21 cellular contexts compared by ENCODE assay signal in the genomic region with DNA sequence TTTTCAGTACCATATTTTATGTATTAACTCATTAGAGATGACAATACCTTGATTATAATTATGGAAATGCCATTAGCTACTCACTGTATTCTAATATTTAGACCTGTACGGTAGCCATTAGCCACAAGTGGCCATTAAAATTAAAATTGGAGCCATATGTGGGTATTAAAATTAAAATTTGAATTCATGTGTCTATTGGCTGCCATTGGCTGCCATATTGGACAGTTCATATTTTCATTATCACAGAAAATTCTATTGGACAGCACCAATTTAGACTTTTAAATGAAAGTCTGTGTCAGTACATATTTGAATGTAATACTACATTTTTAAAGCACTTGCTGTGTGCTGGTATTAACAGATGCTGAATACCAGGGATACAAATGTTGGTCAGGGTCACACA. TPM values are rescaled to one million over a fixed set of nuclear protein-coding genes. Genes with fewer than 3 reads are reported as not detected.
DNase-seq lines count a peak whose midpoint lies in the region; ATAC-seq, FAIRE-seq and TF ChIP-seq lines count a peak whose summit lies in the region.
"Had no signal": no experiment of that assay in that cellular context is flagged by ENCODE, and none has a peak within 500 bp of the region (broad histone marks: within the 10 kb centered on the region; RNA-seq: fewer than 3 reads in every experiment).

No MANE protein-coding gene starts in this region.

- H3K4me1 ChIP-seq in OCI-LY7 (ENCODE audit: insufficient read depth, low read length, poor library complexity, severe bottlenecking) (peaks cover 12% of the 10 kb centered on the region), GM12878 (ENCODE audit: control insufficient read depth, insufficient read depth, low read length) (no peaks in the 10 kb centered on the region), skeletal muscle satellite cell (ENCODE audit: control insufficient read depth, insufficient read depth, low read length) (peaks cover 11% of the 10 kb centered on the region)

- TF ChIP-seq RAD21 in GM12878 (IDR thresholded peaks at IDR 0.05; ENCODE audit: insufficient read depth, low read depth, low read length), result no peak

- no peak for FAIRE-seq in GM12878 (lab: Jason Lieb, UNC)
- FAIRE-seq: bronchial epithelial cell, TTC549 had no signal

- peak overlapping the region; percentile 86 for H3K4me3 ChIP-seq in OCI-LY7 (ENCODE audit: low read depth, low read length, poor library complexity, severe bottlenecking)
- H3K4me3 ChIP-seq in GM12878, result peak overlapping the region; percentile 90
- no peak overlapping the region for H3K4me3 ChIP-seq in skeletal muscle satellite cell (ENCODE audit: low read length)
- H3K4me3 ChIP-seq: ovary, testis had no signal

- no peak overlapping the region for H3K27ac ChIP-seq in OCI-LY7 (ENCODE audit: low read depth, low read length, poor library complexity, severe bottlenecking)
- no peak overlapping the region for H3K27ac ChIP-seq in GM12878 (ENCODE audit: control insufficient read depth, insufficient read depth)
- H3K27ac ChIP-seq: left ventricle myocardium inferior, ovary, testis had no signal

- H3K79me2 ChIP-seq in OCI-LY7 (ENCODE audit: insufficient read depth, low read depth, low read length), result peaks cover 73% of the 10 kb centered on the region
- H3K79me2 ChIP-seq in GM12878 (ENCODE audit: control insufficient read depth, insufficient read depth, low read length), result peaks cover 83% of the 10 kb centered on the region

- RAD21 ChIA-PET in GM12878 (lab: Charles Lee; ENCODE audit: unreplicated experiment), result interaction anchor here (1.0 to 6.3 kb wide), 3 partner anchors 18 to 81 kb away, joined by 3 to 89 read pairs (median 4); no protein-coding TSS in a partner anchor

- CTCF ChIA-PET in activated naive CD4-positive, alpha-beta T cell treated with anti-CD3 and anti-CD28 coated beads for 36 hours (lab: Charles Lee), result no interaction called here
- CTCF ChIA-PET in OCI-LY7 (lab: Charles Lee; ENCODE audit: unreplicated experiment) (no interaction called here), GM12878 (lab: Yijun Ruan, JAX) (interaction anchor here (0.7 to 2.4 kb wide), 4 partner anchors 10 to 182 kb away, joined by 3 to 20 read pairs (median 11); no protein-coding TSS in a partner anchor)

- SMC1A ChIA-PET in GM12878 (lab: Charles Lee; ENCODE audit: uncharacterized antibody, unreplicated experiment), result interaction anchor here (1.4 to 8.5 kb wide), 3 partner anchors 19 to 81 kb away, joined by 3 to 122 read pairs (median 13); no protein-coding TSS in a partner anchor

- H4K20me1 ChIP-seq in OCI-LY7 (ENCODE audit: insufficient read depth, low read length) (peaks cover 9% of the 10 kb centered on the region; the same call in 1 of the 2 replicates), GM12878 (ENCODE audit: control insufficient read depth, insufficient read depth) (no peaks in the 10 kb centered on the region)

- 0 out of 2 replicates have a peak, but pooled peaks cover 4% of the 10 kb centered on the region for H3K36me3 ChIP-seq in OCI-LY7 (ENCODE audit: insufficient read depth, low read length)
- peaks cover 0 to 6% of the 10 kb centered on the region in 2 experiments; a peak in 1 of 4 replicates for H3K36me3 ChIP-seq in GM12878 (ENCODE audit: control insufficient read depth in 2 of 2, insufficient read depth in 2 of 2, low read length in 1 of 2)
- no peaks in the 10 kb centered on the region for H3K36me3 ChIP-seq in skeletal muscle satellite cell (ENCODE audit: insufficient read depth, low read length)
- H3K36me3 ChIP-seq: gastroesophageal sphincter, left ventricle myocardium inferior, ovary had no signal

- no peak for TF ChIP-seq EP300 in GM12878 (IDR thresholded peaks at IDR 0.05; ENCODE audit: borderline replicate concordance in 1 of 2, control insufficient read depth in 1 of 2, low read depth in 2 of 2, low read length in 2 of 2)

- no peak for DNase-seq in activated naive CD4-positive, alpha-beta T cell treated with anti-CD3 and anti-CD28 coated beads for 36 hours
- no peak for DNase-seq in activated naive CD4-positive, alpha-beta T cell treated with anti-CD3 and anti-CD28 coated beads, Interleukin-2, amount 50 U/mL, for 16 hours
- no peak for DNase-seq in OCI-LY7 (ENCODE audit: low spot score)
- DNase-seq in GM12878 (ENCODE audit: low read depth, low spot score), result no peak
- no peak for DNase-seq in NCI-H128 (lab: John Stamatoyannopoulos, UW; ENCODE audit: unreplicated experiment)
- DNase-seq: dorsolateral prefrontal cortex; erythroblast; left ventricle myocardium inferior; NCI-H2081 treated with DMSO at 0.1 percent for 48 hours; NCI-H524; ovary; stimulated activated CD4-positive, alpha-beta T cell treated with anti-CD3 and anti-CD28 coated beads, Interleukin-2, amount 100 ng/mL, for 48 hours; testis had no signal

- H3K27me3 Mint-ChIP-seq in activated naive CD4-positive, alpha-beta T cell treated with anti-CD3 and anti-CD28 coated beads for 36 hours (ENCODE audit: low read depth), result no peaks in the 10 kb centered on the region
- H3K27me3 Mint-ChIP-seq: IgD-negative memory B cell had no signal

- H3K9me2 ChIP-seq in OCI-LY7 (ENCODE audit: insufficient read depth, low read length), result no peaks in the 10 kb centered on the region

- POLR2A ChIA-PET in OCI-LY7 (lab: Charles Lee) (interaction anchor here (0.6 to 2.2 kb wide), 5 partner anchors 14 to 301 kb away, joined by 3 to 10 read pairs (median 4); no protein-coding TSS in a partner anchor), GM12878 (lab: Charles Lee) (interaction anchor here (6.1 kb wide), 1 partner anchor 80 kb away, joined by 52 read pairs; no protein-coding TSS in a partner anchor)

- intact Hi-C loops in activated naive CD4-positive, alpha-beta T cell treated with anti-CD3 and anti-CD28 coated beads for 36 hours (cut with micrococcal nuclease), result loop anchor here (5.0 to 10.0 kb wide), 4 partner anchors 471 to 1532 kb away; a partner anchor contains a TSS
- intact Hi-C loops in OCI-LY7 (cut with micrococcal nuclease; ENCODE audit: unreplicated experiment), result loop anchor here (10.0 kb wide), 2 partner anchors 402 to 1882 kb away; a partner anchor contains a TSS
- intact Hi-C loops in GM12878 (cut with micrococcal nuclease; ENCODE audit: unreplicated experiment), result no loop called here

- in situ Hi-C loops in GM12878 (cut with MboI), result no loop called here

- BruUV-seq in OCI-LY7 (replicated peaks; lab: Mats Ljungman, UMichigan) (no TSS peak), GM12878 (replicated peaks; lab: Mats Ljungman, UMichigan) (no TSS peak)

- H3K36me3 Mint-ChIP-seq in activated naive CD4-positive, alpha-beta T cell treated with anti-CD3 and anti-CD28 coated beads for 36 hours (ENCODE audit: low read depth), result peaks cover 9% of the 10 kb centered on the region

- H3K9ac ChIP-seq in GM12878 (ENCODE audit: control insufficient read depth, insufficient read depth, low read length) (no peak overlapping the region), skeletal muscle satellite cell (ENCODE audit: low read depth, low read length) (no peak overlapping the region)

- ATAC-seq in GM12878 (no peak), GM19452 (IDR thresholded peaks at IDR 0.05; ENCODE audit: unreplicated experiment) (no peak), HG02981 (IDR thresholded peaks at IDR 0.05; ENCODE audit: unreplicated experiment) (no peak)
- ATAC-seq: gastroesophageal sphincter had no signal

- no peaks in the 10 kb centered on the region for H3K9me3 Mint-ChIP-seq in activated naive CD4-positive, alpha-beta T cell treated with anti-CD3 and anti-CD28 coated beads for 36 hours
- H3K9me3 Mint-ChIP-seq: IgD-negative memory B cell had no signal

- peaks cover 35% of the 10 kb centered on the region for H3K4me1 Mint-ChIP-seq in activated naive CD4-positive, alpha-beta T cell treated with anti-CD3 and anti-CD28 coated beads for 36 hours (ENCODE audit: low read depth)

- H3K9me3 ChIP-seq in OCI-LY7 (ENCODE audit: low read length) (peaks cover 4% of the 10 kb centered on the region; the same call in 1 of the 2 replicates), GM12878 (replicated peaks; ENCODE audit: control insufficient read depth, insufficient read depth, low read length) (no peaks in the 10 kb centered on the region), skeletal muscle satellite cell (replicated peaks; ENCODE audit: low read length) (no peaks in the 10 kb centered on the region)
- H3K9me3 ChIP-seq: gastroesophageal sphincter, left ventricle myocardium inferior, ovary, testis had no signal

- TF ChIP-seq POLR2A in GM12878 (IDR thresholded peaks at IDR 0.05; ENCODE audit: low read depth, low read length), result no peak

- H3K27ac Mint-ChIP-seq in activated naive CD4-positive, alpha-beta T cell treated with anti-CD3 and anti-CD28 coated beads for 36 hours, result peak overlapping the region; percentile 30

- WGBS in GM12878 (ENCODE audit: insufficient coverage, insufficient replicate concordance, low lambda C conversion rate, missing lambda C conversion rate), result 97% methylated on average over 1 of the region's 1 CpG

- H2AFZ ChIP-seq in OCI-LY7 (ENCODE audit: low read length) (no peak overlapping the region), GM12878 (ENCODE audit: control insufficient read depth, low read depth, low read length) (no peak overlapping the region)

- no peak overlapping the region for H3K4me3 Mint-ChIP-seq in activated naive CD4-positive, alpha-beta T cell treated with anti-CD3 and anti-CD28 coated beads for 36 hours

- H3K27me3 ChIP-seq in GM12878 (replicated peaks in 1 of 2; ENCODE audit: control insufficient read depth in 2 of 2, insufficient read depth in 2 of 2, low read length in 1 of 2), result no peaks in the 10 kb centered on the region
- no peaks in the 10 kb centered on the region for H3K27me3 ChIP-seq in skeletal muscle satellite cell (ENCODE audit: control insufficient read depth, insufficient read depth, low read length)
- H3K27me3 ChIP-seq: dorsolateral prefrontal cortex, gastroesophageal sphincter, ovary, SJSA1, testis had no signal

- H3K4me2 ChIP-seq in OCI-LY7 (ENCODE audit: low read length) (peak overlapping the region; percentile 87), GM12878 (ENCODE audit: control insufficient read depth, insufficient read depth) (peak overlapping the region; percentile 90), skeletal muscle satellite cell (ENCODE audit: low read length) (peak overlapping the region; percentile 84)

- TF ChIP-seq CTCF in OCI-LY7 (conservative IDR thresholded peaks at IDR 0.05; ENCODE audit: low read length), result no peak
- no peak for TF ChIP-seq CTCF in GM12878 (IDR thresholded peaks at IDR 0.05 in 2 of 3, conservative IDR thresholded peaks at IDR 0.05 in 1 of 3; ENCODE audit: control insufficient read depth in 2 of 3, extremely low read depth in 1 of 3, insufficient read depth in 1 of 3, low read depth in 3 of 3, low read length in 3 of 3)

RNA-seq across cellular contexts. Expression of a gene that starts 3.0 kb away (rescaled TPM):
- total RNA-seq in activated naive CD4-positive, alpha-beta T cell treated with anti-CD3 and anti-CD28 coated beads for 36 hours, result 10 to 100 TPM; 86.6 to 92.3 TPM
- 55.6 and 58.6 TPM in 2 replicates for total RNA-seq in OCI-LY7 (2014; rRNA removed; shearing (Covaris generic))
- total RNA-seq in OCI-LY7 (2022) (87.9 and 92.0 TPM in 2 replicates), GM12878 (2014; rRNA removed) (52.9 and 64.5 TPM in 2 replicates), GM12878 (2014; rRNA removed; fragmentation: Illumina TruSeq; extraction: Trizol) (62.0 and 62.6 TPM in 2 replicates), GM12878 (2021) (66.9 and 67.3 TPM in 2 replicates)
- 180 and 186 TPM in 2 replicates for total RNA-seq in GM12878 (2013; cell fraction: nucleolus; rRNA removed)
- polyA plus RNA-seq in GM12878 (2011; ENCODE audit: low read depth), result 14.5 TPM
- polyA plus RNA-seq in GM12878 (2011; rRNA removed) (48.3 and 74.3 TPM in 2 replicates), GM12878 (2014; fragmentation: Illumina TruSeq; extraction: Trizol) (40.1 and 57.8 TPM in 2 replicates), GM12878 (2014; fragmentation: Nextera tagmentation; extraction: Ambion mirVana) (10 to 100 TPM; 10.3 to 11.3 TPM), GM12878 (2014; rRNA removed) (22.5 and 28.3 TPM in 2 replicates), GM12878 (2016; fragmentation: Nextera tagmentation; extraction: Ambion mirVana) (10 to 100 TPM; 32.1 to 33.3 TPM)
- polyA plus RNA-seq in GM12878 (2011; cell fraction: cytosol; rRNA removed), result 16.3 and 22.7 TPM in 2 replicates
- polyA plus RNA-seq in GM12878 (2011; cell fraction: nucleus; rRNA removed), result 40.9 and 42.4 TPM in 2 replicates
- polyA plus RNA-seq in GM12878 (2012), result 20.9 and 24.9 TPM in 2 replicates
- polyA minus RNA-seq in GM12878 (2011; rRNA and poly(A)+ RNA removed), result 59.8 and 70.8 TPM in 2 replicates
- polyA minus RNA-seq in GM12878 (2011; cell fraction: cytosol; rRNA and poly(A)+ RNA removed), result 37.1 and 41.0 TPM in 2 replicates
- polyA minus RNA-seq in GM12878 (2011; cell fraction: nucleus; rRNA and poly(A)+ RNA removed), result 44.2 and 67.9 TPM in 2 replicates
- 40.0 and 52.0 TPM in 2 replicates for total RNA-seq in skeletal muscle satellite cell (2012; rRNA removed)
